Comparison of ENCODE assay signal across 28 cellular contexts in the genomic region with DNA sequence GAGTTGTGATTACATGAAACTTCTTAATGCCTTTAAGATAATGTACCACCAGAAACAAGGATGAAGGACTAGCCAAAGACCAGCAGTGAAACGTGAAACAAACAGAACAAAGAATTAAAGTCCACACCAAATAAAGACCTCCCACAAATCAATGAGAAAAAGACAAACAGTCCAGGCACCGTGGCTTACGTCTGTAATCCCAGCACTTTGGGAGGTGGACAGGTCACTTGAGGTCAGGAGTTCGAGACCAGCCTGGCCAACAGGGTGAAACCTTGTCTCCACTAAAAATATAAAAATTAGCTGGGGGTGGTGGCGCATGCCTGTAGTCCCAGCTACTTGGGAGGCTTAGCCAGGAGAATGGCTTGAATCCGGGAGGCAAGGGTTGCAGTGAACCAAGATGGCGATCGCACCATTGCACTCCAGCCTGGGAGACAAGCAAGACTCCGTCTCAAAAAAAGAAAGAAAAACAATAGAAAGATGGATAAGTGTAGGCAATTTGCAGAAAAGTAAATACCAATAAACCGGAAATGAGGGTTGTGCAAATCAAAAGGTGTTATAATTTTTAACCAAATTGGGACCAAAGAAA.
"Had no signal": no experiment of that assay in that cellular context is flagged by ENCODE, and none has a peak within 500 bp of the region (broad histone marks: within the 10 kb centered on the region; RNA-seq: fewer than 3 reads in every experiment).

No MANE protein-coding gene starts in this region.

- H3K27me3 ChIP-seq: brain microvascular endothelial cell had no signal

- DNase-seq: activated CD4-positive, alpha-beta T cell treated with anti-CD3 and anti-CD28 coated beads for 36 hours; activated CD4-positive, alpha-beta T cell treated with anti-CD3 and anti-CD28 coated beads, Interleukin-2, amount 10 ng/mL, durations not matched to agents 7 days and 5 days; activated CD4-positive, alpha-beta T cell treated with anti-CD3 and anti-CD28 coated beads, Interleukin-2, amount 50 U/mL, for 48 hours; activated CD8-positive, alpha-beta T cell treated with anti-CD3 and anti-CD28 coated beads, Interleukin-2, amount 10 ng/mL, durations not matched to agents 7 days and 5 days; activated gamma-delta T cell treated with Interleukin-2 at 50 U/mL for 16 hours; activated naive CD4-positive, alpha-beta T cell treated with anti-CD3 and anti-CD28 coated beads for 36 hours; activated T-cell treated with anti-CD3 and anti-CD28 coated beads, Interleukin-2, amount 50 U/mL, for 24 hours; amniotic stem cell; aorta; brain microvascular endothelial cell; central memory CD4-positive, alpha-beta T cell; NCI-H1105; NCI-H1417 treated with DMSO at 0.1 percent for 48 hours; NCI-H187 treated with DMSO at 0.1 percent for 48 hours; NCI-H2081; NCI-H2171 treated with DMSO at 0.1 percent for 48 hours; NCI-H2227 treated with DMSO at 0.1 percent for 48 hours; NCI-H446; NCI-H524; NCI-H69; NCI-H82; PC-9; Right ventricle myocardium superior; SW 1271; T-helper 1 cell had no signal

- H3K4me1 Mint-ChIP-seq: WTC11 had no signal

- H3K4me3 ChIP-seq: PC-9 had no signal

- ATAC-seq: activated CD4-positive, alpha-beta T cell treated with anti-CD3 and anti-CD28 coated beads for 36 hours; activated CD4-positive, CD25-positive, alpha-beta regulatory T cell treated with anti-CD3 and anti-CD28 coated beads, Interleukin-2, amount 50 U/mL, for 24 hours; activated CD8-positive, alpha-beta T cell treated with anti-CD3 and anti-CD28 coated beads, Interleukin-2, amount 10 ng/mL, durations not matched to agents 7 days and 5 days; WTC11 had no signal

- H3K27me3 Mint-ChIP-seq: activated CD4-positive, alpha-beta T cell treated with anti-CD3 and anti-CD28 coated beads for 36 hours; activated CD4-positive, alpha-beta T cell treated with anti-CD3 and anti-CD28 coated beads, Interleukin-2, amount 10 ng/mL, durations not matched to agents 7 days and 5 days; activated T-cell treated with anti-CD3 and anti-CD28 coated beads, Interleukin-2, amount 50 U/mL, for 24 hours had no signal

- H3K9me3 Mint-ChIP-seq: activated CD4-positive, alpha-beta T cell treated with anti-CD3 and anti-CD28 coated beads, Interleukin-2, amount 10 ng/mL, durations not matched to agents 7 days and 5 days; activated naive CD4-positive, alpha-beta T cell treated with anti-CD3 and anti-CD28 coated beads for 36 hours; activated T-cell treated with anti-CD3 and anti-CD28 coated beads, Interleukin-2, amount 50 U/mL, for 24 hours; WTC11 had no signal

- H3K36me3 Mint-ChIP-seq: activated naive CD4-positive, alpha-beta T cell treated with anti-CD3 and anti-CD28 coated beads, Interleukin-2, amount 50 U/mL, for 72 hours; WTC11 had no signal

- H3K36me3 ChIP-seq: brain microvascular endothelial cell had no signal

- H3K27ac Mint-ChIP-seq: activated CD4-positive, alpha-beta T cell treated with anti-CD3 and anti-CD28 coated beads for 36 hours; activated naive CD4-positive, alpha-beta T cell treated with anti-CD3 and anti-CD28 coated beads for 36 hours; activated naive CD4-positive, alpha-beta T cell treated with anti-CD3 and anti-CD28 coated beads, Interleukin-2, amount 50 U/mL, for 72 hours; activated T-cell treated with anti-CD3 and anti-CD28 coated beads, Interleukin-2, amount 50 U/mL, for 24 hours; WTC11 had no signal

- H3K4me3 Mint-ChIP-seq: activated CD4-positive, alpha-beta T cell treated with anti-CD3 and anti-CD28 coated beads for 36 hours; activated CD4-positive, alpha-beta T cell treated with anti-CD3 and anti-CD28 coated beads, Interleukin-2, amount 10 ng/mL, durations not matched to agents 7 days and 5 days; activated CD8-positive, alpha-beta T cell treated with anti-CD3 and anti-CD28 coated beads, Interleukin-2, amount 10 ng/mL, durations not matched to agents 7 days and 5 days; activated naive CD4-positive, alpha-beta T cell treated with anti-CD3 and anti-CD28 coated beads for 36 hours; activated T-cell treated with anti-CD3 and anti-CD28 coated beads, Interleukin-2, amount 50 U/mL, for 24 hours; WTC11 had no signal

- H3K27ac ChIP-seq: brain microvascular endothelial cell, PC-9 had no signal
